ENCODE assay signal across 27 cellular contexts in genomic region chr3:86073799-86074198, GRCh38.
"Had no signal": no experiment of that assay in that cellular context is flagged by ENCODE, and none has a peak within 500 bp of the region (broad histone marks: within the 10 kb centered on the region; RNA-seq: fewer than 3 reads in every experiment).

No MANE protein-coding gene starts in this region.

- H3K36me3 Mint-ChIP-seq: immature natural killer cell, mesothelial cell of epicardium, naive B cell had no signal

- H3K9me3 ChIP-seq: colonic mucosa, esophagus squamous epithelium, gastroesophageal sphincter, heart left ventricle, left lung, lower lobe of right lung, mucosa of descending colon had no signal

- H3K27me3 ChIP-seq: colonic mucosa, esophagus squamous epithelium, gastroesophageal sphincter, heart left ventricle, hepatocyte, left lung had no signal

- H3K36me3 ChIP-seq: colonic mucosa, esophagus squamous epithelium, gastroesophageal sphincter, heart left ventricle, left lung, lower lobe of right lung had no signal

- FAIRE-seq: endometrium, keratinocyte had no signal

- H3K4me2 ChIP-seq: hepatocyte had no signal

- H3K4me3 Mint-ChIP-seq: dendritic cell treated with granulocyte-macrophage colony-stimulating factor and Interleukin-4, amounts not matched to agents 40 ng/mL and 50 ng/mL, for 4 days; effector memory CD8-positive, alpha-beta T cell; endodermal cell; immature natural killer cell; mesothelial cell of epicardium; naive B cell had no signal

- H3K27ac ChIP-seq: colonic mucosa, epithelial cell of prostate, esophagus squamous epithelium, gastroesophageal sphincter, heart left ventricle, hepatocyte, left lung, lower lobe of right lung had no signal

- H3K27me3 Mint-ChIP-seq: dendritic cell treated with granulocyte-macrophage colony-stimulating factor and Interleukin-4, amounts not matched to agents 40 ng/mL and 50 ng/mL, for 4 days; effector memory CD8-positive, alpha-beta T cell; naive B cell had no signal

- H3K4me3 ChIP-seq: colonic mucosa, esophagus squamous epithelium, gastroesophageal sphincter, heart left ventricle, hepatocyte, left lung, lower lobe of right lung, mucosa of descending colon had no signal

- H3K4me1 ChIP-seq: colonic mucosa, esophagus squamous epithelium, gastroesophageal sphincter, heart left ventricle, left lung, lower lobe of right lung had no signal

- H3K27ac Mint-ChIP-seq: dendritic cell treated with granulocyte-macrophage colony-stimulating factor and Interleukin-4, amounts not matched to agents 40 ng/mL and 50 ng/mL, for 4 days; effector memory CD8-positive, alpha-beta T cell; endodermal cell; immature natural killer cell; mesothelial cell of epicardium; naive B cell had no signal

- ATAC-seq: effector memory CD8-positive, alpha-beta T cell; esophagus mucosa; gastroesophageal sphincter; heart left ventricle; left cardiac atrium; left lung; left ventricle myocardium superior; lower lobe of right lung; mucosa of descending colon had no signal

- H3K9me3 Mint-ChIP-seq: dendritic cell treated with granulocyte-macrophage colony-stimulating factor and Interleukin-4, amounts not matched to agents 40 ng/mL and 50 ng/mL, for 4 days; effector memory CD8-positive, alpha-beta T cell; endodermal cell; mesothelial cell of epicardium; naive B cell had no signal

- H3K4me1 Mint-ChIP-seq: endodermal cell, immature natural killer cell, mesothelial cell of epicardium, naive B cell had no signal

- DNase-seq: colonic mucosa; cortex of kidney; effector CD8-positive, alpha-beta T cell; effector memory CD8-positive, alpha-beta T cell; endodermal cell; erythroblast; esophagus squamous epithelium; foreskin fibroblast; foreskin melanocyte; heart left ventricle; hypothalamus; immature natural killer cell; left cardiac atrium; left lung; left ventricle myocardium superior; lower lobe of right lung; mesenchymal stem cell; mucosa of descending colon; naive B cell had no signal

- H3K79me2 ChIP-seq: hepatocyte had no signal

- H2AFZ ChIP-seq: hepatocyte had no signal
